21 cellular contexts compared by ENCODE assay signal in the genomic region with DNA sequence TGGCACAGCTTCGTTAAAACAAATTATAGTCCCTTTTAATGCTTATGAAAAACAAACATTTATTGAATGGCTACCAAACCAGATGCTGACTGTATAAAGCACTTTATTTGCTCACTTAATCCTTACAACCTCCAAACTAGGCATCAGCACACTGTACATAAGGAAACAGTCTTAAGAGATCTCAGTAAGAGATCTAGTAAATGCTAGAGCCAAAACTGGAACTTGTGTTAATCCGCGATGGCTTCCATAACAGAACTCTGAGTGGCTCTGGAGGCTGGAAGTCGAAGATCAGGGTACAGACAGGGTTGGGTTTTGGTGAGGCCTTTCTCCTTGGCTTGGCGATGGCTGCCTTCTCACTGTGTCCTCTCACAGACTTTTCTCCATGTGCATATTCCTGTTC. TPM values are rescaled to one million over a fixed set of nuclear protein-coding genes. Genes with fewer than 3 reads are reported as not detected.
DNase-seq lines count a peak whose midpoint lies in the region; ATAC-seq, FAIRE-seq and TF ChIP-seq lines count a peak whose summit lies in the region.
"Had no signal": no experiment of that assay in that cellular context is flagged by ENCODE, and none has a peak within 500 bp of the region (broad histone marks: within the 10 kb centered on the region; RNA-seq: fewer than 3 reads in every experiment).

No MANE protein-coding gene starts in this region.

- TF ChIP-seq RAD21 in K562 (CRISPR knock-in tag; conservative IDR thresholded peaks at IDR 0.05 in 1 of 2, IDR thresholded peaks at IDR 0.05 in 1 of 2), result no peak

- no peaks in the 10 kb centered on the region for H3K27me3 ChIP-seq in K562 (ENCODE audit: control insufficient read depth in 2 of 2, insufficient read depth in 2 of 2, low read length in 2 of 2)

- 23% methylated on average over 5 of the region's 5 CpGs for WGBS in K562 (ENCODE audit: insufficient coverage, low coverage, missing lambda C conversion rate)

- POLR2A ChIA-PET in K562 (lab: Yijun Ruan, JAX), result no interaction called here

- FAIRE-seq in K562 (lab: Jason Lieb, UNC), result peak; percentile 11
- FAIRE-seq: GM18507 had no signal

- TF ChIP-seq EP300 in K562 (IDR thresholded peaks at IDR 0.05; ENCODE audit: low read length), result no peak

- H3K4me2 ChIP-seq in K562 (ENCODE audit: insufficient read depth, low read length), result peak overlapping the region; percentile 35; the same call in 1 of the 2 replicates
- H3K4me2 ChIP-seq: PC-9, SK-N-SH had no signal

- H3K36me3 ChIP-seq in K562 (ENCODE audit: control insufficient read depth, insufficient read depth, low read length) (peaks cover 8% of the 10 kb centered on the region; the same call in 2 of the 3 replicates), mucosa of descending colon (ENCODE audit: low read depth) (no peaks in the 10 kb centered on the region)

- no peak overlapping the region for H3K4me3 ChIP-seq in K562
- H3K4me3 ChIP-seq in mucosa of descending colon, result no peak overlapping the region
- H3K4me3 ChIP-seq: PC-9 had no signal

- in situ Hi-C loops in K562 (cut with MboI), result no loop called here

- peaks cover 98% of the 10 kb centered on the region for H3K79me2 ChIP-seq in K562 (ENCODE audit: control insufficient read depth, insufficient read depth, low read length)

- CTCF ChIA-PET in K562 (lab: Yijun Ruan, JAX; ENCODE audit: low intra/inter-chr PET ratio), result no interaction called here

- H3K9ac ChIP-seq in K562 (ENCODE audit: insufficient read depth in 1 of 2, low read depth in 2 of 2, low read length in 2 of 2), result peak overlapping the region in 1 of 2 experiments; percentile 23; a peak in 2 of 4 replicates
- H3K9ac ChIP-seq: SK-N-SH had no signal

- H2AFZ ChIP-seq in K562 (ENCODE audit: low read depth, low read length), result no peak overlapping the region
- H2AFZ ChIP-seq: PC-9 had no signal

- no peaks in the 10 kb centered on the region for H4K20me1 ChIP-seq in K562 (replicated peaks; ENCODE audit: control insufficient read depth, insufficient read depth, low read length)

- H3K27ac ChIP-seq in C4-2B (peak overlapping the region; percentile 63; the same call in 1 of the 2 replicates), K562 (ENCODE audit: extremely low read depth, low read depth, low read length) (peak overlapping the region; percentile 8; the same call in 1 of the 3 replicates)
- H3K27ac ChIP-seq: PC-9 had no signal

- intact Hi-C loops in K562 (cut with micrococcal nuclease) (no loop called here), mucosa of descending colon (cut with DNase I, micrococcal nuclease) (no loop called here)

- TF ChIP-seq CTCF in C4-2B (conservative IDR thresholded peaks at IDR 0.05), result no peak
- no peak for TF ChIP-seq CTCF in K562 (IDR thresholded peaks at IDR 0.05 in 2 of 3, conservative IDR thresholded peaks at IDR 0.05 in 1 of 3; ENCODE audit: insufficient read depth in 2 of 3, low read depth in 1 of 3, low read length in 3 of 3)
- no peak for TF ChIP-seq CTCF in mucosa of descending colon (IDR thresholded peaks at IDR 0.05)

- H3K4me1 ChIP-seq in K562 (replicated peaks in 1 of 2; ENCODE audit: control insufficient read depth in 2 of 2, insufficient read depth in 2 of 2, low read length in 2 of 2) (peaks cover 0 to 20% of the 10 kb centered on the region in 2 experiments; a peak in 4 of 5 replicates), mucosa of descending colon (ENCODE audit: low read depth) (peaks cover 49% of the 10 kb centered on the region)

- TF ChIP-seq POLR2A in K562 (conservative IDR thresholded peaks at IDR 0.05), result no peak

- DNase-seq in NCI-H69 (lab: John Stamatoyannopoulos, UW) (peak; percentile 21), K562 (ENCODE audit: extremely low read depth in 1 of 4, low spot score in 3 of 4) (no peak), mucosa of descending colon (no peak), SHP77 treated with DMSO at 0.1 percent for 48 hours (lab: John Stamatoyannopoulos, UW) (no peak), NCI-H1436 treated with DMSO at 0.1 percent for 48 hours (lab: John Stamatoyannopoulos, UW) (no peak), NCI-H187 (lab: John Stamatoyannopoulos, UW) (no peak)
- DNase-seq: Caco-2; DMS53; Karpas-422; MV-4-11; NCI-H1417 treated with DMSO at 0.1 percent for 48 hours; NCI-H2081; NCI-H2227 treated with DMSO at 0.1 percent for 48 hours; NCI-H524 treated with DMSO at 0.1 percent for 48 hours; NK-92 treated with Interleukin-12 subunit alpha and Interleukin-12 subunit beta, amount 100 ng/mL, for 24 hours; PC-9; SK-N-SH; T-helper 1 cell had no signal

- peak; percentile 56 for ATAC-seq in K562
- ATAC-seq in mucosa of descending colon, result peak; percentile 68
- ATAC-seq in GM21515 (IDR thresholded peaks at IDR 0.05; ENCODE audit: unreplicated experiment), result no peak

- BruUV-seq in K562 (replicated peaks; lab: Mats Ljungman, UMichigan), result TSS peak; percentile 8

- no peaks in the 10 kb centered on the region for H3K9me1 ChIP-seq in K562 (ENCODE audit: control insufficient read depth, insufficient read depth, low read length)

- H3K9me3 ChIP-seq in K562 (replicated peaks; ENCODE audit: control insufficient read depth, insufficient read depth, low read depth, low read length) (no peaks in the 10 kb centered on the region), mucosa of descending colon (no peaks in the 10 kb centered on the region)
- H3K9me3 ChIP-seq: Caco-2, SK-N-SH had no signal

RNA-seq across cellular contexts. Expression of a gene that starts 27.0 kb away (rescaled TPM):
- 26.6 and 71.2 TPM in 2 replicates for total RNA-seq in K562 (2011; cell fraction: chromatin; rRNA removed; ENCODE audit: low replicate concordance)
- total RNA-seq in K562 (2011; cell fraction: nucleolus; rRNA removed), result 29.4 and 37.0 TPM in 2 replicates
- 56.0 and 86.6 TPM in 2 replicates for total RNA-seq in K562 (2011; cell fraction: nucleoplasm; rRNA removed)
- total RNA-seq in K562 (2014; rRNA removed), result 15.5 and 18.8 TPM in 2 replicates
- 53.4 and 60.6 TPM in 2 replicates for total RNA-seq in K562 (2014; rRNA removed; fragmentation: Illumina TruSeq; extraction: Trizol)
- total RNA-seq in K562 (2015; rRNA removed; fragmentation: Illumina TruSeq; extraction: Trizol), result 35.0 and 36.8 TPM in 2 replicates
- total RNA-seq in K562 (2021), result 46.8 and 49.4 TPM in 2 replicates
- polyA plus RNA-seq in K562 (2011; rRNA removed), result 32.3 and 41.9 TPM in 2 replicates
- 8.0 and 17.4 TPM in 2 replicates for polyA plus RNA-seq in K562 (2011; cell fraction: cytosol; rRNA removed)
- polyA plus RNA-seq in K562 (2011; cell fraction: nucleus; rRNA removed), result 10.7 and 14.0 TPM in 2 replicates
- polyA plus RNA-seq in K562 (2012), result 19.7 and 19.8 TPM in 2 replicates
- 45.2 and 52.5 TPM in 2 replicates for polyA plus RNA-seq in K562 (2014; fragmentation: Illumina TruSeq; extraction: Trizol)
- 1 to 10 TPM; 5.5 to 5.9 TPM for polyA plus RNA-seq in K562 (2014; fragmentation: Nextera tagmentation; extraction: Ambion mirVana)
- 16.7 and 19.8 TPM in 2 replicates for polyA plus RNA-seq in K562 (2014; rRNA removed)
- polyA minus RNA-seq in K562 (2011; rRNA and poly(A)+ RNA removed), result 147 and 155 TPM in 2 replicates
- polyA minus RNA-seq in K562 (2011; cell fraction: cytosol; rRNA and poly(A)+ RNA removed), result 51.4 and 65.1 TPM in 2 replicates
- polyA minus RNA-seq in K562 (2011; cell fraction: nucleus; rRNA and poly(A)+ RNA removed), result 16.8 and 31.1 TPM in 2 replicates
- 10 to 100 TPM; 54.2 to 67.8 (median 57.6) TPM for total RNA-seq in mucosa of descending colon
